In genomic region chr12:95705143-95705542, GRCh38 we compare ENCODE assay signal across 1 cellular context.
TF ChIP-seq lines count a peak whose summit lies in the region.

No MANE protein-coding gene starts in this region.

TF ChIP-seq in H1, 55 proteins besides CTCF, POLR2A, EP300 and RAD21 (continued from another document):
- no peak for TF ChIP-seq BACH1 (IDR thresholded peaks at IDR 0.05; ENCODE audit: low read length)
- TF ChIP-seq MAX (IDR thresholded peaks at IDR 0.05): no peak
- no peak for TF ChIP-seq TCF12 (IDR thresholded peaks at IDR 0.05; ENCODE audit: low read depth, low read length)
- no peak for TF ChIP-seq HDAC6 (IDR thresholded peaks at IDR 0.05; ENCODE audit: low read depth, low read length)
- no peak for TF ChIP-seq TAF1 (IDR thresholded peaks at IDR 0.05; ENCODE audit: low read depth, low read length)
- TF ChIP-seq SIRT6 (IDR thresholded peaks at IDR 0.05; ENCODE audit: low read length): no peak
- TF ChIP-seq KDM1A (IDR thresholded peaks at IDR 0.05; ENCODE audit: borderline replicate concordance, low read length): no peak
- TF ChIP-seq SIX5 (IDR thresholded peaks at IDR 0.05; ENCODE audit: low read depth, low read length): no peak
